In genomic region chr2:132146774-132147173, GRCh38 we compare ENCODE assay signal across 11 cellular contexts. TPM values are rescaled to one million over a fixed set of nuclear protein-coding genes. Genes with fewer than 3 reads are reported as not detected.
A peak's percentile ranks its signal among the peaks of the same experiment; 100 is the strongest.
DNase-seq lines count a peak whose midpoint lies in the region; ATAC-seq and TF ChIP-seq lines count a peak whose summit lies in the region.
"Not testable (repeated sequence)": the region's sequence is repeated elsewhere in the genome, so short reads cannot be mapped to it uniquely, and the experiment has no call there.
"Had no signal": no experiment of that assay in that cellular context is flagged by ENCODE, and none has a peak within 500 bp of the region (broad histone marks: within the 10 kb centered on the region; RNA-seq: fewer than 3 reads in every experiment).

No MANE protein-coding gene starts in this region.

- not testable (repeated sequence) for ATAC-seq in Panc1; activated T-cell treated with anti-CD3 and anti-CD28 coated beads, Interleukin-2, amount 50 U/mL, for 72 hours (replicated peaks in 1 of 2); left lung

- in situ Hi-C loops in Panc1 (cut with HindIII; ENCODE audit: low pct_unique_long_range_greater_than_20kb, low sequenced_read_pairs): not testable (repeated sequence)

- H3K36me3 Mint-ChIP-seq in activated T-cell treated with anti-CD3 and anti-CD28 coated beads, Interleukin-2, amount 50 U/mL, for 72 hours (ENCODE audit: insufficient read depth in 2 of 2): not testable (repeated sequence)

- intact Hi-C loops in Panc1 (cut with micrococcal nuclease; ENCODE audit: unreplicated experiment): loop anchor here (10.0 kb wide), 2 partner anchors 292 to 472 kb away; no protein-coding TSS in a partner anchor
- intact Hi-C loops in esophagus squamous epithelium (cut with DNase I); left lung (cut with DNase I): not testable (repeated sequence)

- TF ChIP-seq CTCF in AG04450 (IDR thresholded peaks at IDR 0.05; ENCODE audit: low read depth, low read length): peak; percentile 60
- TF ChIP-seq CTCF in GM12872 (IDR thresholded peaks at IDR 0.05; ENCODE audit: insufficient read depth, low read depth, low read length): peak; percentile 52
- TF ChIP-seq CTCF in Panc1 (IDR thresholded peaks at IDR 0.05): peak; percentile 83
- peak; percentile 22 to 70 (median 60) for TF ChIP-seq CTCF in esophagus squamous epithelium (IDR thresholded peaks at IDR 0.05)
- peak; percentile 54 to 67 for TF ChIP-seq CTCF in left lung (IDR thresholded peaks at IDR 0.05)

- not testable (repeated sequence) for H3K4me1 Mint-ChIP-seq in activated T-cell treated with anti-CD3 and anti-CD28 coated beads, Interleukin-2, amount 50 U/mL, for 72 hours (ENCODE audit: low read depth)

- DNase-seq in AG04450 (ENCODE audit: low read depth, low spot score): peak; percentile 6
- DNase-seq in NCI-H1092 treated with DMSO at 0.1 percent for 48 hours (lab: John Stamatoyannopoulos, UW): peak; percentile 9
- peak; percentile 30 for DNase-seq in Panc1 (ENCODE audit: low read depth, low spot score)
- peak; percentile 29 to 38 for DNase-seq in activated T-cell treated with anti-CD3 and anti-CD28 coated beads, Interleukin-2, amount 50 U/mL, for 72 hours
- DNase-seq in esophagus squamous epithelium (lab: John Stamatoyannopoulos, UW): not testable (repeated sequence)
- DNase-seq in left lung: peak in 1 of 2 donors; percentile 41
- DNase-seq in skeletal muscle cell (ENCODE audit: low read depth): peak; percentile 2

- H3K4me3 Mint-ChIP-seq in activated T-cell treated with anti-CD3 and anti-CD28 coated beads, Interleukin-2, amount 50 U/mL, for 72 hours: not testable (repeated sequence)

- not testable (repeated sequence) for H3K27ac Mint-ChIP-seq in activated T-cell treated with anti-CD3 and anti-CD28 coated beads, Interleukin-2, amount 50 U/mL, for 72 hours

- BruUV-seq in Panc1 (replicated peaks; lab: Mats Ljungman, UMichigan): not testable (repeated sequence)

- not testable (repeated sequence) for H3K36me3 ChIP-seq in Panc1 (ENCODE audit: control insufficient read depth, insufficient read depth, low read length); esophagus squamous epithelium; left lung

- not testable (repeated sequence) for H3K4me1 ChIP-seq in Panc1 (ENCODE audit: control insufficient read depth, insufficient read depth, low read length); esophagus squamous epithelium; left lung

- TF ChIP-seq POLR2A in esophagus squamous epithelium (IDR thresholded peaks at IDR 0.05): not testable (repeated sequence)

- WGBS in esophagus squamous epithelium, 2 donors: 0 to 1% methylated on average over 3 to 4 of the region's 4 CpGs

- not testable (repeated sequence) for H3K27me3 Mint-ChIP-seq in activated T-cell treated with anti-CD3 and anti-CD28 coated beads, Interleukin-2, amount 50 U/mL, for 72 hours (ENCODE audit: low read depth)

- CTCF ChIA-PET in AG04450 (lab: Charles Lee); Panc1 (lab: Charles Lee): not testable (repeated sequence)

- not testable (repeated sequence) for H3K9me3 ChIP-seq in AG04450 (ENCODE audit: control insufficient read depth, insufficient read depth, low read length); Panc1 (ENCODE audit: control insufficient read depth, insufficient read depth, low read depth, low read length); esophagus squamous epithelium; left lung

- not testable (repeated sequence) for H3K27me3 ChIP-seq in AG04450 (ENCODE audit: control insufficient read depth, insufficient read depth, low read length); Panc1 (ENCODE audit: control insufficient read depth, insufficient read depth, low read length); esophagus squamous epithelium; left lung

- H3K4me3 ChIP-seq in AG04450 (ENCODE audit: low read depth, low read length); Panc1 (ENCODE audit: low read depth in 2 of 2, low read length in 2 of 2); esophagus squamous epithelium; left lung; skeletal muscle cell (ENCODE audit: low read depth, low read length): not testable (repeated sequence)

- H3K9me3 Mint-ChIP-seq in activated T-cell treated with anti-CD3 and anti-CD28 coated beads, Interleukin-2, amount 50 U/mL, for 72 hours: not testable (repeated sequence)

- H3K27ac ChIP-seq in AG04450 (ENCODE audit: low read depth, low read length); Panc1 (ENCODE audit: low read length); esophagus squamous epithelium; left lung: not testable (repeated sequence)

- POLR2A ChIA-PET in AG04450 (lab: Yijun Ruan, JAX); Panc1 (lab: Charles Lee): not testable (repeated sequence)

RNA-seq across cellular contexts. Expression of gene ANKRD30BL, which starts 15.0 kb away (rescaled TPM):
- not detected in 2 replicates for polyA plus RNA-seq in AG04450 (2011; rRNA removed)
- not detected in 2 replicates for polyA minus RNA-seq in AG04450 (2011; rRNA and poly(A)+ RNA removed)
- total RNA-seq in Panc1 (2021; ENCODE audit: unreplicated experiment) (not detected), esophagus squamous epithelium (not detected), left lung (not detected)
- 0.16 TPM for polyA plus RNA-seq in Panc1 (2012; ENCODE audit: insufficient read length)
- total RNA-seq in activated T-cell treated with anti-CD3 and anti-CD28 coated beads, Interleukin-2, amount 50 U/mL, for 72 hours: not detected
- total RNA-seq: CD4-positive, CD25-positive, alpha-beta regulatory T cell; natural killer cell treated with Interleukin-12 subunit alpha and Interleukin-12 subunit beta and Interleukin-15 and Interleukin-18, amount 100 ng/mL, for 72 hours; thoracic aorta had no signal
- polyA plus RNA-seq: CD4-positive, CD25-positive, alpha-beta regulatory T cell had no signal
